29 cellular contexts compared by ENCODE assay signal in genomic region chr17:74070374-74070773, GRCh38.
"Had no signal": no experiment of that assay in that cellular context is flagged by ENCODE, and none has a peak within 500 bp of the region (broad histone marks: within the 10 kb centered on the region; RNA-seq: fewer than 3 reads in every experiment).

No MANE protein-coding gene starts in this region.

- H3K9me3 ChIP-seq: ascending aorta, Peyer's patch, SJSA1 had no signal

- H3K4me1 ChIP-seq: ascending aorta, breast epithelium, Peyer's patch, SJSA1 had no signal

- H3K27me3 ChIP-seq: ascending aorta, Peyer's patch, SJSA1 had no signal

- DNase-seq: activated CD4-positive, alpha-beta T cell treated with anti-CD3 and anti-CD28 coated beads, Interleukin-2, amount 10 ng/mL, durations not matched to agents 24 days and 14 days; activated CD4-positive, alpha-beta T cell treated with anti-CD3 and anti-CD28 coated beads, Interleukin-2, amount 50 U/mL, for 4 hours; activated CD8-positive, alpha-beta T cell treated with anti-CD3 and anti-CD28 coated beads, Interleukin-2, amount 10 ng/mL, durations not matched to agents 7 days and 5 days; activated gamma-delta T cell; activated naive CD4-positive, alpha-beta T cell treated with Interleukin-2 at 50 U/mL for 16 hours; activated naive CD8-positive, alpha-beta T cell treated with anti-CD3 and anti-CD28 coated beads, Interleukin-2, amount 10 ng/mL, durations not matched to agents 7 days and 5 days; activated T-cell treated with anti-CD3 and anti-CD28 coated beads, Interleukin-2, amount 50 U/mL, for 24 hours; amygdala; Karpas-422; NCI-H1105; NCI-H1417 treated with DMSO at 0.1 percent for 48 hours; NCI-H2029; NCI-H345; NCI-H524 treated with DMSO at 0.1 percent for 48 hours; NCI-H774; PC-3; Peyer's patch; RPMI8226; SHP77 treated with DMSO at 0.1 percent for 48 hours; SW 1271; T-helper 1 cell; T-helper 2 cell; T-helper 9 cell had no signal

- H3K27ac ChIP-seq: ascending aorta, breast epithelium, Peyer's patch, SJSA1, VCaP had no signal

- H3K36me3 Mint-ChIP-seq: activated naive CD4-positive, alpha-beta T cell treated with anti-CD3 and anti-CD28 coated beads, Interleukin-2, amount 50 U/mL, for 24 hours; activated naive CD8-positive, alpha-beta T cell treated with anti-CD3 and anti-CD28 coated beads, Interleukin-2, amount 10 ng/mL, durations not matched to agents 7 days and 5 days had no signal

- H3K4me3 ChIP-seq: ascending aorta, breast epithelium, Peyer's patch, SJSA1 had no signal

- H3K9me3 Mint-ChIP-seq: activated CD4-positive, alpha-beta T cell treated with anti-CD3 and anti-CD28 coated beads, Interleukin-2, amount 10 ng/mL, durations not matched to agents 24 days and 14 days; activated naive CD4-positive, alpha-beta T cell treated with anti-CD3 and anti-CD28 coated beads, Interleukin-2, amount 50 U/mL, for 24 hours; activated T-cell treated with anti-CD3 and anti-CD28 coated beads, Interleukin-2, amount 50 U/mL, for 24 hours; activated T-helper 2 cell treated with anti-CD3 and anti-CD28 coated beads, Interferon-gamma antibody, Interleukin-2, Interleukin-4, amounts not matched to agents 10 μg/mL and 5 μg/mL and 100 μg/mL, durations not matched to agents 14 hours and 24 hours and 36 hours had no signal

- H3K27ac Mint-ChIP-seq: activated CD4-positive, alpha-beta T cell treated with anti-CD3 and anti-CD28 coated beads, Interleukin-2, amount 10 ng/mL, durations not matched to agents 24 days and 14 days; activated CD8-positive, alpha-beta T cell treated with anti-CD3 and anti-CD28 coated beads, Interleukin-2, amount 10 ng/mL, durations not matched to agents 7 days and 5 days; activated naive CD4-positive, alpha-beta T cell treated with anti-CD3 and anti-CD28 coated beads, Interleukin-2, amount 50 U/mL, for 24 hours; activated naive CD8-positive, alpha-beta T cell treated with anti-CD3 and anti-CD28 coated beads, Interleukin-2, amount 10 ng/mL, durations not matched to agents 7 days and 5 days; activated T-cell treated with anti-CD3 and anti-CD28 coated beads, Interleukin-2, amount 50 U/mL, for 24 hours; activated T-helper 2 cell treated with anti-CD3 and anti-CD28 coated beads, Interferon-gamma antibody, Interleukin-2, Interleukin-4, amounts not matched to agents 10 μg/mL and 5 μg/mL and 100 μg/mL, durations not matched to agents 14 hours and 24 hours and 36 hours had no signal

- H3K4me1 Mint-ChIP-seq: activated CD4-positive, alpha-beta T cell treated with anti-CD3 and anti-CD28 coated beads, Interleukin-2, amount 10 ng/mL, durations not matched to agents 24 days and 14 days; activated naive CD4-positive, alpha-beta T cell treated with anti-CD3 and anti-CD28 coated beads, Interleukin-2, amount 50 U/mL, for 24 hours; activated naive CD8-positive, alpha-beta T cell treated with anti-CD3 and anti-CD28 coated beads, Interleukin-2, amount 10 ng/mL, durations not matched to agents 7 days and 5 days had no signal

- ATAC-seq: activated CD8-positive, alpha-beta T cell treated with anti-CD3 and anti-CD28 coated beads, Interleukin-2, amount 10 ng/mL, durations not matched to agents 7 days and 5 days; PC-3 had no signal

- H3K4me3 Mint-ChIP-seq: activated CD4-positive, alpha-beta T cell treated with anti-CD3 and anti-CD28 coated beads, Interleukin-2, amount 10 ng/mL, durations not matched to agents 24 days and 14 days; activated CD8-positive, alpha-beta T cell treated with anti-CD3 and anti-CD28 coated beads, Interleukin-2, amount 10 ng/mL, durations not matched to agents 7 days and 5 days; activated naive CD4-positive, alpha-beta T cell treated with anti-CD3 and anti-CD28 coated beads, Interleukin-2, amount 50 U/mL, for 24 hours; activated naive CD8-positive, alpha-beta T cell treated with anti-CD3 and anti-CD28 coated beads, Interleukin-2, amount 10 ng/mL, durations not matched to agents 7 days and 5 days; activated T-cell treated with anti-CD3 and anti-CD28 coated beads, Interleukin-2, amount 50 U/mL, for 24 hours had no signal

- H3K36me3 ChIP-seq: ascending aorta, breast epithelium, Peyer's patch, SJSA1 had no signal
